13 cellular contexts compared by ENCODE assay signal in the genomic region with DNA sequence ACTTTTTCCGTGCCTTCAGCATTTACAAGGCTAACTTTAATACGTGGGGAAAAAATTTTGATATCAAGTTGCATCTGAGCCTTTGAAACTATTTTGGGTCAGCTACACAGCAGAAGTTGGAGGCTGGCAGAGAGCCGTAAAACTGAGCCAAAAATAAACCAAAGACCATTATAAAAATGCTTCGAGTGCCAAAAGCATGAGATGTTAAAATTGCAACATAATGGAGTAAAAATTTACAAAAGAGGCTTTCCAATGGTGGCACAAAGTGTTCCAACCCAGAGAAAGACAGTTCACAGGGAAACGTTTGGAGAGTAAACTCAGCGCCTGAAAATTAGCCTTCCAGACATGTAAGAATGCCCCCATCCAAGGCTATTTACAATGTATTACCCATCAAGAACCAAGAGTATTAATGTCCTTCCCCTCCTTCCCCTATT.
DNase-seq lines count a peak whose midpoint lies in the region; ATAC-seq and TF ChIP-seq lines count a peak whose summit lies in the region.
"Had no signal": no experiment of that assay in that cellular context is flagged by ENCODE, and none has a peak within 500 bp of the region (broad histone marks: within the 10 kb centered on the region; RNA-seq: fewer than 3 reads in every experiment).

No MANE protein-coding gene starts in this region.

- peaks cover 0 to 30% (median 13%) of the 10 kb centered on the region in 4 donors for H3K4me1 ChIP-seq in tibial artery

- H3K4me3 Mint-ChIP-seq in brain = peak overlapping the region in 2 of 5 experiments; percentile 7 to 25
- H3K4me3 Mint-ChIP-seq: activated B cell treated with CpG ODN at 0.5 μM for 24 hours; activated T-helper 1 cell treated with anti-CD3 and anti-CD28 coated beads, Interleukin-12 subunit alpha, Interleukin-12 subunit beta, Interleukin-2, Interleukin-4 antibody, amounts not matched to agents 30 ng/mL and 10 ng/mL and 1 ng/mL, durations not matched to agents 14 hours and 24 hours and 36 hours; dendritic cell treated with granulocyte-macrophage colony-stimulating factor and Interleukin-4, amounts not matched to agents 40 ng/mL and 50 ng/mL, for 4 days; stimulated activated naive CD8-positive, alpha-beta T cell treated with anti-CD3 and anti-CD28 coated beads, Interleukin-15, Interleukin-2, amounts not matched to agents 100 ng/mL and 50 ng/mL, for 24 hours had no signal

- TF ChIP-seq CTCF in brain (conservative IDR thresholded peaks at IDR 0.05) (no peak), tibial artery (IDR thresholded peaks at IDR 0.05) (no peak)

- H3K9me3 Mint-ChIP-seq in brain = peaks cover 0 to 5% (median 0%) of the 10 kb centered on the region in 5 experiments
- H3K9me3 Mint-ChIP-seq: activated B cell treated with CpG ODN at 0.5 μM for 24 hours; dendritic cell treated with granulocyte-macrophage colony-stimulating factor and Interleukin-4, amounts not matched to agents 40 ng/mL and 50 ng/mL, for 4 days; stimulated activated naive CD8-positive, alpha-beta T cell treated with anti-CD3 and anti-CD28 coated beads, Interleukin-15, Interleukin-2, amounts not matched to agents 100 ng/mL and 50 ng/mL, for 24 hours had no signal

- intact Hi-C loops in tibial artery (cut with DNase I; ENCODE audit: low total_unique reads) = no loop called here

- ATAC-seq in GM21423 (IDR thresholded peaks at IDR 0.05; ENCODE audit: unreplicated experiment) (no peak), HG03378 (IDR thresholded peaks at IDR 0.05; ENCODE audit: unreplicated experiment) (no peak)

- H3K4me3 ChIP-seq in tibial artery = no peak overlapping the region

- H3K36me3 ChIP-seq in tibial artery = no peaks in the 10 kb centered on the region

- H3K36me3 Mint-ChIP-seq in brain = no peaks in the 10 kb centered on the region

- no peaks in the 10 kb centered on the region for H3K9me3 ChIP-seq in tibial artery

- H3K27ac Mint-ChIP-seq in brain = peak overlapping the region in 3 of 5 experiments; percentile 40 to 79 (median 76)
- H3K27ac Mint-ChIP-seq: activated B cell treated with CpG ODN at 0.5 μM for 24 hours; activated T-helper 1 cell treated with anti-CD3 and anti-CD28 coated beads, Interleukin-12 subunit alpha, Interleukin-12 subunit beta, Interleukin-2, Interleukin-4 antibody, amounts not matched to agents 30 ng/mL and 10 ng/mL and 1 ng/mL, durations not matched to agents 14 hours and 24 hours and 36 hours; dendritic cell treated with granulocyte-macrophage colony-stimulating factor and Interleukin-4, amounts not matched to agents 40 ng/mL and 50 ng/mL, for 4 days; stimulated activated naive CD8-positive, alpha-beta T cell treated with anti-CD3 and anti-CD28 coated beads, Interleukin-15, Interleukin-2, amounts not matched to agents 100 ng/mL and 50 ng/mL, for 24 hours had no signal

- H3K27ac ChIP-seq in tibial artery = peak overlapping the region; percentile 43 to 72

- DNase-seq in HCEC 1CT (peak; percentile 78), kidney tubule cell (ENCODE audit: low spot score) (peak; percentile 18), tibial artery (peak; percentile 60 to 83), SKM-1 (lab: John Stamatoyannopoulos, UW; ENCODE audit: unreplicated experiment) (no peak), Ammon's horn (ENCODE audit: low spot score) (no peak)
- DNase-seq: activated B cell treated with CpG ODN at 0.5 μM for 24 hours; stimulated activated CD4-positive, alpha-beta T cell treated with anti-CD3 and anti-CD28 coated beads, Interleukin-1b, Interleukin-23, amount 100 ng/mL, for 48 hours had no signal

- peaks cover 10% of the 10 kb centered on the region for H3K4me1 Mint-ChIP-seq in brain
- H3K4me1 Mint-ChIP-seq: activated B cell treated with CpG ODN at 0.5 μM for 24 hours had no signal

- peaks cover 3% of the 10 kb centered on the region for H3K27me3 Mint-ChIP-seq in brain
- H3K27me3 Mint-ChIP-seq: dendritic cell treated with granulocyte-macrophage colony-stimulating factor and Interleukin-4, amounts not matched to agents 40 ng/mL and 50 ng/mL, for 4 days; stimulated activated naive CD8-positive, alpha-beta T cell treated with anti-CD3 and anti-CD28 coated beads, Interleukin-15, Interleukin-2, amounts not matched to agents 100 ng/mL and 50 ng/mL, for 24 hours had no signal

- H3K27me3 ChIP-seq in tibial artery = no peaks in the 10 kb centered on the region

Comparison
In these comparisons a context has a peak if more than half of its experiments do, and no peak if none do; other contexts are left out.
1. DNase-seq: peak in HCEC 1CT (single experiment), kidney tubule cell (single experiment) and tibial artery (2 of 2); none in SKM-1 (single experiment) and Ammon's horn (single experiment).